Comparison of ENCODE assay signal across 22 cellular contexts in genomic region chr3:111713833-111714232, GRCh38.
"Had no signal": no experiment of that assay in that cellular context is flagged by ENCODE, and none has a peak within 500 bp of the region (broad histone marks: within the 10 kb centered on the region; RNA-seq: fewer than 3 reads in every experiment).

No MANE protein-coding gene starts in this region.

- H3K27me3 Mint-ChIP-seq: activated CD4-positive, alpha-beta memory T cell treated with anti-CD3 and anti-CD28 coated beads for 36 hours; activated CD4-positive, alpha-beta T cell treated with anti-CD3 and anti-CD28 coated beads for 36 hours; activated CD4-positive, alpha-beta T cell treated with anti-CD3 and anti-CD28 coated beads, Interleukin-2, amount 10 ng/mL, durations not matched to agents 24 days and 14 days; activated naive CD4-positive, alpha-beta T cell treated with anti-CD3 and anti-CD28 coated beads, Interleukin-2, amount 50 U/mL, for 24 hours; effector memory CD8-positive, alpha-beta T cell; T-cell had no signal

- H3K27ac Mint-ChIP-seq: activated CD4-positive, alpha-beta memory T cell treated with anti-CD3 and anti-CD28 coated beads for 36 hours; activated CD4-positive, alpha-beta T cell treated with anti-CD3 and anti-CD28 coated beads for 36 hours; activated CD4-positive, alpha-beta T cell treated with anti-CD3 and anti-CD28 coated beads, Interleukin-2, amount 10 ng/mL, durations not matched to agents 24 days and 14 days; activated CD8-positive, alpha-beta T cell treated with anti-CD3 and anti-CD28 coated beads, Interleukin-2, amount 10 ng/mL, durations not matched to agents 7 days and 5 days; activated naive CD4-positive, alpha-beta T cell treated with anti-CD3 and anti-CD28 coated beads for 36 hours; activated naive CD4-positive, alpha-beta T cell treated with anti-CD3 and anti-CD28 coated beads, Interleukin-2, amount 50 U/mL, for 24 hours; activated T-helper 2 cell treated with anti-CD3 and anti-CD28 coated beads, Interferon-gamma antibody, Interleukin-2, Interleukin-4, amounts not matched to agents 10 μg/mL and 5 μg/mL and 100 μg/mL, durations not matched to agents 14 hours and 24 hours and 36 hours; T-helper 1 cell treated with Interleukin-12 subunit alpha and Interleukin-12 subunit beta and Interleukin-4 antibody, amounts not matched to agents 30 μg/mL and 1 μg/mL, for 36 hours; T-helper 2 cell treated with Interferon-gamma antibody and Interleukin-4, amounts not matched to agents 5 μg/mL and 100 μg/mL, for 36 hours had no signal

- H3K36me3 Mint-ChIP-seq: activated CD4-positive, alpha-beta memory T cell treated with anti-CD3 and anti-CD28 coated beads for 36 hours had no signal

- H3K4me3 Mint-ChIP-seq: activated CD4-positive, alpha-beta memory T cell treated with anti-CD3 and anti-CD28 coated beads for 36 hours; activated CD4-positive, alpha-beta T cell treated with anti-CD3 and anti-CD28 coated beads for 36 hours; activated CD4-positive, alpha-beta T cell treated with anti-CD3 and anti-CD28 coated beads, Interleukin-2, amount 10 ng/mL, durations not matched to agents 24 days and 14 days; activated CD8-positive, alpha-beta T cell treated with anti-CD3 and anti-CD28 coated beads, Interleukin-2, amount 10 ng/mL, durations not matched to agents 7 days and 5 days; activated naive CD4-positive, alpha-beta T cell treated with anti-CD3 and anti-CD28 coated beads for 36 hours; activated naive CD4-positive, alpha-beta T cell treated with anti-CD3 and anti-CD28 coated beads, Interleukin-2, amount 50 U/mL, for 24 hours; activated T-cell treated with anti-CD3 and anti-CD28 coated beads, Interleukin-2, amount 50 U/mL, for 4 hours; T-cell; T-helper 1 cell treated with Interleukin-12 subunit alpha and Interleukin-12 subunit beta and Interleukin-4 antibody, amounts not matched to agents 30 μg/mL and 1 μg/mL, for 36 hours; T-helper 2 cell treated with Interferon-gamma antibody and Interleukin-4, amounts not matched to agents 5 μg/mL and 100 μg/mL, for 36 hours had no signal

- ATAC-seq: activated CD4-positive, alpha-beta T cell treated with anti-CD3 and anti-CD28 coated beads for 36 hours; activated CD8-positive, alpha-beta T cell treated with anti-CD3 and anti-CD28 coated beads, Interleukin-2, amount 10 ng/mL, durations not matched to agents 7 days and 5 days; activated T-cell treated with anti-CD3 and anti-CD28 coated beads, Interleukin-2, amount 50 U/mL, for 4 hours; effector memory CD8-positive, alpha-beta T cell; T-cell had no signal

- H3K27ac ChIP-seq: brain microvascular endothelial cell, WERI-Rb-1 had no signal

- H3K9me3 Mint-ChIP-seq: activated CD4-positive, alpha-beta memory T cell treated with anti-CD3 and anti-CD28 coated beads for 36 hours; activated CD4-positive, alpha-beta T cell treated with anti-CD3 and anti-CD28 coated beads, Interleukin-2, amount 10 ng/mL, durations not matched to agents 24 days and 14 days; activated naive CD4-positive, alpha-beta T cell treated with anti-CD3 and anti-CD28 coated beads for 36 hours; activated naive CD4-positive, alpha-beta T cell treated with anti-CD3 and anti-CD28 coated beads, Interleukin-2, amount 50 U/mL, for 24 hours; activated T-cell treated with anti-CD3 and anti-CD28 coated beads, Interleukin-2, amount 50 U/mL, for 4 hours; activated T-helper 2 cell treated with anti-CD3 and anti-CD28 coated beads, Interferon-gamma antibody, Interleukin-2, Interleukin-4, amounts not matched to agents 10 μg/mL and 5 μg/mL and 100 μg/mL, durations not matched to agents 14 hours and 24 hours and 36 hours; effector memory CD8-positive, alpha-beta T cell; T-cell; T-helper 1 cell treated with Interleukin-12 subunit alpha and Interleukin-12 subunit beta and Interleukin-4 antibody, amounts not matched to agents 30 μg/mL and 1 μg/mL, for 36 hours; T-helper 2 cell treated with Interferon-gamma antibody and Interleukin-4, amounts not matched to agents 5 μg/mL and 100 μg/mL, for 36 hours had no signal

- H3K27me3 ChIP-seq: brain microvascular endothelial cell had no signal

- H3K36me3 ChIP-seq: brain microvascular endothelial cell, WERI-Rb-1 had no signal

- DNase-seq: activated CD4-positive, alpha-beta memory T cell treated with anti-CD3 and anti-CD28 coated beads for 36 hours; activated CD4-positive, alpha-beta T cell treated with anti-CD3 and anti-CD28 coated beads for 36 hours; activated CD4-positive, alpha-beta T cell treated with anti-CD3 and anti-CD28 coated beads, Interleukin-2, amount 10 ng/mL, durations not matched to agents 24 days and 14 days; activated CD4-positive, CD25-positive, alpha-beta regulatory T cell; activated CD4-positive, CD25-positive, alpha-beta regulatory T cell treated with anti-CD3 and anti-CD28 coated beads, Interleukin-2, amount 50 U/mL, for 72 hours; activated CD8-positive, alpha-beta T cell treated with anti-CD3 and anti-CD28 coated beads, Interleukin-2, amount 10 ng/mL, durations not matched to agents 7 days and 5 days; activated effector memory CD4-positive, alpha-beta T cell treated with anti-CD3 and anti-CD28 coated beads, Interleukin-2, amount 50 U/mL, for 16 hours; activated naive CD4-positive, alpha-beta T cell treated with anti-CD3 and anti-CD28 coated beads for 36 hours; activated T-cell treated with anti-CD3 and anti-CD28 coated beads, Interleukin-2, amount 50 U/mL, for 4 hours; brain microvascular endothelial cell; cortex of kidney; dermis blood vessel endothelial cell; effector CD4-positive, alpha-beta T cell; effector memory CD8-positive, alpha-beta T cell; head of caudate nucleus; SW 1271; T-cell; WERI-Rb-1 had no signal
